Comparison of ENCODE assay signal across 8 cellular contexts in the genomic region with DNA sequence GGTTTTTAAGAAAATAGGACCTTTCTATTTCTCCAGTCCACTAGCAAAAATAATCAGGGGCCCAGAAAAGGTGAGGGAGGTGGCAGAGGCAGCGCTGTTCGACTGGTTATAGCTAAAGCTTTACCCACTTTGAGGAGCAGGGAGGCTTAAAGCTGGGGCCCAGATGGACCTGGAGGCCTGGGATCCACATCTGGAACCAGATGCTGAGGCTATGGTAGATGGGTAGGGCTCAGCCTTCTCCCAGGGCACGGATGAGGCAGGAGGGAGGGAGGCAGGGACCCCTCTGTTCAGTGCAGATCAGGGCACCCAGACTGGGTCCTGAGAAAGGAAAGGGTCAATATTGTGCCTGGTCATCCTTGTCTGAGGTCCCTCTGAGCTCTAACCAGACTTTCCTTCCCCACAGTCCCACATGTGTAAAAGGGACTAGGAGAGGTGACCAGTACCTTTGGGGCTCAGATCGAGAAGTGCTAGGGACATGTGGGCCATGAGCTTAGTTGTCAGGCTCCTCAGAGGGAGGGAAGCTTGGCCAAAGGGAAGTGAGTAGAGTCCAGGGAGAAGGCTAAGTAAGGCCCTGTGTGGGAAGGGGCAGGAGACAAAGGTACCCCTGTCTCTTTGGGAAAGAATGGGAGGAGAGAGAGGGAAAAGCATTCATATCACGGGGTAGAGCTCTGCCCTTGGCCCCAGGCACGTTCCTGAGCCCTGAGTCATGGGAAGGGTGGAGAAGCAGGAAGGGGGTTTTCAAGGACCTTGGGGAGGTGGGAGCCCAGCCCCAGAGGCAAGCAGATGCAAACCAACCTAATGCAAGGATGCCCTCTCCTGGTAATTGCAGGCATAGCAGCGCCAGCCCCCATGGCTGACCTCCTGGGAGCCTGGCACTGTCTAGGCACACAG. TPM values are rescaled to one million over a fixed set of nuclear protein-coding genes. Genes with fewer than 3 reads are reported as not detected.
DNase-seq lines count a peak whose midpoint lies in the region; ATAC-seq and TF ChIP-seq lines count a peak whose summit lies in the region.

No MANE protein-coding gene starts in this region.

- intact Hi-C loops in left lung (cut with DNase I) = loop anchor here (5.0 kb wide), 1 partner anchor 33 kb away; no protein-coding TSS in a partner anchor

- DNase-seq in ACHN (peak; percentile 98), GM23248 (peak; percentile 96), NCI-H2227 treated with DMSO at 0.1 percent for 48 hours (lab: John Stamatoyannopoulos, UW) (peak; percentile 23), coronary artery (ENCODE audit: low spot score) (peak; percentile 96), left lung (peak; percentile 90 to 93)
- DNase-seq in activated CD4-positive, alpha-beta T cell treated with anti-CD3 and anti-CD28 coated beads for 4 hours = peak; percentile 70 to 81
- DNase-seq in stimulated activated CD4-positive, alpha-beta T cell treated with anti-CD3 and anti-CD28 coated beads, Interleukin-2, amount 100 ng/mL, for 24 hours = peak; percentile 88 to 90

- ATAC-seq in left lung = peak; percentile 71
- no peak for ATAC-seq in GM18502 (IDR thresholded peaks at IDR 0.05; ENCODE audit: poor library complexity, unreplicated experiment)

- H3K27me3 ChIP-seq in GM23248 (replicated peaks; ENCODE audit: insufficient read depth) (no peaks in the 10 kb centered on the region), left lung (peaks cover 0 to 17% of the 10 kb centered on the region in 2 donors)

- in situ Hi-C loops in ACHN (cut with HindIII; ENCODE audit: low pct_ligation_motif_present, low pct_unique_long_range_greater_than_20kb, low sequenced_read_pairs) = no loop called here
- in situ Hi-C loops in GM23248 (cut with MboI) = loop anchor here (5.0 kb wide), 1 partner anchor 33 kb away; no protein-coding TSS in a partner anchor

- peak overlapping the region; percentile 98 for H3K4me2 ChIP-seq in GM23248 (ENCODE audit: unreplicated experiment)

- H3K9ac ChIP-seq in GM23248 = peak overlapping the region; percentile 100

- WGBS in GM23248 (ENCODE audit: low coverage in 1 of 2, low lambda C conversion rate in 2 of 2, missing lambda C conversion rate in 2 of 2), 2 experiments = 5% methylated on average over 7 of the region's 7 CpGs

- H3K9me3 ChIP-seq in GM23248 (ENCODE audit: low read depth) = no peaks in the 10 kb centered on the region
- no peaks in the 10 kb centered on the region for H3K9me3 ChIP-seq in left lung

- TF ChIP-seq CTCF in coronary artery (IDR thresholded peaks at IDR 0.05) = peak; percentile 92
- peak; percentile 92 to 97 for TF ChIP-seq CTCF in left lung (IDR thresholded peaks at IDR 0.05)

- peaks cover 63% of the 10 kb centered on the region for H3F3A ChIP-seq in GM23248 (ENCODE audit: insufficient read depth)

- H3K27ac ChIP-seq in GM23248 (peak overlapping the region; percentile 100), coronary artery (peak overlapping the region; percentile 93 to 99), left lung (peak overlapping the region; percentile 93 to 98)

- peaks cover 90% of the 10 kb centered on the region for H3K79me2 ChIP-seq in GM23248 (ENCODE audit: insufficient read depth)

- no peak overlapping the region for H2AFZ ChIP-seq in GM23248

- no peaks in the 10 kb centered on the region for H3K9me2 ChIP-seq in GM23248 (ENCODE audit: insufficient read depth)

- H3K4me1 ChIP-seq in GM23248 (ENCODE audit: insufficient read depth) (peaks cover 49% of the 10 kb centered on the region), left lung (peaks cover 52 to 58% of the 10 kb centered on the region in 2 donors)

- peaks cover 49% of the 10 kb centered on the region for H3K36me3 ChIP-seq in GM23248 (ENCODE audit: low read depth)
- peaks cover 5 to 50% of the 10 kb centered on the region in 2 donors for H3K36me3 ChIP-seq in left lung

- no peaks in the 10 kb centered on the region for H4K20me1 ChIP-seq in GM23248 (ENCODE audit: insufficient read depth)

- H3K4me3 ChIP-seq in GM23248 (peak overlapping the region; percentile 58), coronary artery (peak overlapping the region; percentile 60), left lung (no peak overlapping the region)

RNA-seq across cellular contexts. Expression of a gene that starts 15.4 kb away (rescaled TPM):
- 1,219 and 1,322 TPM in 2 replicates for total RNA-seq in GM23248 (2014; rRNA removed; shearing (Covaris generic))
- 1,230 and 1,270 TPM in 2 replicates for polyA plus RNA-seq in GM23248 (2016; fragmentation: Nextera tagmentation; extraction: Ambion mirVana)
- total RNA-seq in left lung = 100 to 1,000 TPM; 425 to 437 TPM

RNA-seq across cellular contexts. Expression of a gene that starts 23.5 kb away (rescaled TPM):
- 1.1 TPM in 1 of 2 replicates, not detected in the other for total RNA-seq in GM23248 (2014; rRNA removed; shearing (Covaris generic))
- 0.35 and 0.51 TPM in 2 replicates for polyA plus RNA-seq in GM23248 (2016; fragmentation: Nextera tagmentation; extraction: Ambion mirVana)
- 10 to 100 TPM; 25.4 to 41.3 TPM for total RNA-seq in left lung

RNA-seq across cellular contexts. Expression of a gene that starts 47.7 kb away (rescaled TPM):
- total RNA-seq in GM23248 (2014; rRNA removed; shearing (Covaris generic)) = 0.13 and 0.22 TPM in 2 replicates
- polyA plus RNA-seq in GM23248 (2016; fragmentation: Nextera tagmentation; extraction: Ambion mirVana) = 0.05 TPM in 2 replicates
- total RNA-seq in left lung = 1 to 10 TPM in 1 of 2 donors, under 1 TPM in 1; 0.86 to 3.6 TPM

Comparison
In these comparisons a context has a peak if more than half of its experiments do, and no peak if none do; other contexts are left out.
1. DNase-seq: peak in every context shown above with its lines; median percentile 98 in ACHN; 96 in GM23248; 96 in coronary artery; 92 in left lung; 89 in stimulated activated CD4-positive, alpha-beta T cell treated with anti-CD3 and anti-CD28 coated beads, Interleukin-2, amount 100 ng/mL, for 24 hours; 76 in activated CD4-positive, alpha-beta T cell treated with anti-CD3 and anti-CD28 coated beads for 4 hours; 23 in NCI-H2227 treated with DMSO at 0.1 percent for 48 hours.
2. H3K4me3 ChIP-seq: peak in GM23248 (single experiment) and coronary artery (single experiment); none in left lung (0 of 2).
3. RNA of a gene that starts 23.5 kb away (total RNA-seq): 25.4 to 41.3 TPM in left lung; 1.1 TPM in GM23248; every median in the first group is over 10 times any median in the second.
4. Peak in every context shown above with its lines, with median percentiles within 50 percentile points of each other: H3K27ac ChIP-seq.